17 cellular contexts compared by ENCODE assay signal in the genomic region with DNA sequence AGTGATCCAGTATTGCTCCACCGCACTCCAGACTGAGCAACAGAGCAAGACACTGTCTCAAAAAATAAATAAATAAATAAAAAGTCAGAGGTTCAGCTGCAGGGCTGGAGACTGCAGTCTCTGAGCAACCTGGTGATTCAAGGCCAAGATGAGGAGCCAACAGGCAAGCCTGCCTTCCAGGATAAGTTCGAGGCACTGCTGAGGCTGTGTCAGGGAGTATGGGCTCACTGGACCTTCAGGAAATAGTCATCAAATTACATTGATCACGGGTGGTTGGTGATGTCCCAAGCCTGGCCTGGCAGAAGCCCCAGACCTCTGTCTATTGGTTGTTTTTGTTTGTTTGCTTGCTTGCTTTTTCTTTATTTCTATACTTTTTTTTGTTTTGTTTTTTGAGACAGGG. TPM values are rescaled to one million over a fixed set of nuclear protein-coding genes. Genes with fewer than 3 reads are reported as not detected.
DNase-seq lines count a peak whose midpoint lies in the region; ATAC-seq, FAIRE-seq and TF ChIP-seq lines count a peak whose summit lies in the region.
"Had no signal": no experiment of that assay in that cellular context is flagged by ENCODE, and none has a peak within 500 bp of the region (broad histone marks: within the 10 kb centered on the region; RNA-seq: fewer than 3 reads in every experiment).

No MANE protein-coding gene starts in this region.

- H3K4me3 ChIP-seq in BLaER1 (no peak overlapping the region), DOHH2 (ENCODE audit: low read length) (no peak overlapping the region), GM12878 (no peak overlapping the region), testis (no peak overlapping the region)

- H3K27ac ChIP-seq in BLaER1 (peak overlapping the region; percentile 94), DOHH2 (ENCODE audit: low read depth, low read length) (peak overlapping the region; percentile 91), GM12878 (ENCODE audit: control insufficient read depth, insufficient read depth) (peak overlapping the region; percentile 79), testis (no peak overlapping the region)

- H3K9me3 ChIP-seq in BLaER1: no peaks in the 10 kb centered on the region
- no peaks in the 10 kb centered on the region for H3K9me3 ChIP-seq in DOHH2 (ENCODE audit: control insufficient read depth, insufficient read depth, low read length)
- no peaks in the 10 kb centered on the region for H3K9me3 ChIP-seq in GM12878 (replicated peaks; ENCODE audit: control insufficient read depth, insufficient read depth, low read length)
- H3K9me3 ChIP-seq in testis: no peaks in the 10 kb centered on the region

- RAD21 ChIA-PET in GM12878 (lab: Charles Lee; ENCODE audit: unreplicated experiment): interaction anchor here (0.8 to 2.8 kb wide), 2 partner anchors 23 to 29 kb away, joined by 3 to 14 read pairs; no protein-coding TSS in a partner anchor

- H3K4me3 Mint-ChIP-seq in naive B cell: no peak overlapping the region

- H3K4me2 ChIP-seq in BLaER1: peak overlapping the region; percentile 88
- peak overlapping the region; percentile 95 for H3K4me2 ChIP-seq in DOHH2 (ENCODE audit: low read length)
- H3K4me2 ChIP-seq in GM12878 (ENCODE audit: control insufficient read depth, insufficient read depth): no peak overlapping the region

- H3K9me3 Mint-ChIP-seq in naive B cell: no peaks in the 10 kb centered on the region

- peaks cover 60% of the 10 kb centered on the region for H3K79me2 ChIP-seq in DOHH2 (ENCODE audit: control insufficient read depth, low read length)
- H3K79me2 ChIP-seq in GM12878 (ENCODE audit: control insufficient read depth, insufficient read depth, low read length): peaks cover 42% of the 10 kb centered on the region

- no peaks in the 10 kb centered on the region for H3K9me2 ChIP-seq in DOHH2 (replicated peaks; ENCODE audit: control insufficient read depth, low read length)

- H4K20me1 ChIP-seq in BLaER1 (no peaks in the 10 kb centered on the region), DOHH2 (ENCODE audit: control insufficient read depth, insufficient read depth, low read depth, low read length) (no peaks in the 10 kb centered on the region), GM12878 (ENCODE audit: control insufficient read depth, insufficient read depth) (no peaks in the 10 kb centered on the region)

- CTCF ChIA-PET in GM12878 (lab: Yijun Ruan, JAX): interaction anchor here (1.2 to 2.8 kb wide), 3 partner anchors 39 to 162 kb away, joined by 3 to 10 read pairs (median 4); no protein-coding TSS in a partner anchor

- no peaks in the 10 kb centered on the region for H3K27me3 Mint-ChIP-seq in naive B cell

- intact Hi-C loops in GM12878 (cut with micrococcal nuclease; ENCODE audit: unreplicated experiment): no loop called here
- intact Hi-C loops in testis (cut with DNase I; ENCODE audit: low total_unique reads): no loop called here

- no peak for ATAC-seq in GM12878
- no peak for ATAC-seq in naive B cell (ENCODE audit: low read depth in 2 of 2)
- no peak for ATAC-seq in GM19467 (IDR thresholded peaks at IDR 0.05; ENCODE audit: unreplicated experiment)
- ATAC-seq: HCT116, left ventricle myocardium superior had no signal

- H3K9ac ChIP-seq in BLaER1: 0 out of 2 replicates have a peak overlapping the region, but pooled peaks have one; percentile 75
- H3K9ac ChIP-seq in GM12878 (ENCODE audit: control insufficient read depth, insufficient read depth, low read length): no peak overlapping the region

- H3K27me3 ChIP-seq in BLaER1: no peaks in the 10 kb centered on the region
- H3K27me3 ChIP-seq in DOHH2 (ENCODE audit: control insufficient read depth, low read length): no peaks in the 10 kb centered on the region
- H3K27me3 ChIP-seq in GM12878 (replicated peaks in 1 of 2; ENCODE audit: control insufficient read depth in 2 of 2, insufficient read depth in 2 of 2, low read length in 1 of 2): no peaks in the 10 kb centered on the region
- H3K27me3 ChIP-seq in testis: no peaks in the 10 kb centered on the region

- H3K4me1 ChIP-seq in BLaER1: peaks cover 97% of the 10 kb centered on the region
- peaks cover 85% of the 10 kb centered on the region for H3K4me1 ChIP-seq in DOHH2 (ENCODE audit: control insufficient read depth, low read length)
- H3K4me1 ChIP-seq in GM12878 (ENCODE audit: control insufficient read depth, insufficient read depth, low read length): peaks cover 60% of the 10 kb centered on the region
- H3K4me1 ChIP-seq in testis: peaks cover 19% of the 10 kb centered on the region

- TF ChIP-seq CTCF in DOHH2 (IDR thresholded peaks at IDR 0.05; ENCODE audit: low read depth, low read length, poor library complexity, severe bottlenecking) (no peak), GM12878 (IDR thresholded peaks at IDR 0.05 in 2 of 3, conservative IDR thresholded peaks at IDR 0.05 in 1 of 3; ENCODE audit: control insufficient read depth in 2 of 3, extremely low read depth in 1 of 3, insufficient read depth in 1 of 3, low read depth in 3 of 3, low read length in 3 of 3) (no peak), testis (IDR thresholded peaks at IDR 0.05) (no peak)

- WGBS in GM12878 (ENCODE audit: insufficient coverage, insufficient replicate concordance, low lambda C conversion rate, missing lambda C conversion rate): 78% methylated on average over 3 of the region's 3 CpGs
- 62 to 66% methylated on average over 3 of the region's 3 CpGs for WGBS in testis, 2 donors

- in situ Hi-C loops in GM12878 (cut with MboI): no loop called here

- peak overlapping the region in 5 of 6 donors; percentile 80 to 100 (median 89) for H3K27ac Mint-ChIP-seq in naive B cell

- TF ChIP-seq RAD21 in GM12878 (IDR thresholded peaks at IDR 0.05; ENCODE audit: insufficient read depth, low read depth, low read length): no peak

- 0 out of 2 replicates have a peak, but pooled peaks cover 3% of the 10 kb centered on the region for H3K36me3 ChIP-seq in BLaER1
- H3K36me3 ChIP-seq in DOHH2 (ENCODE audit: control insufficient read depth, low read length): peaks cover 5% of the 10 kb centered on the region
- H3K36me3 ChIP-seq in GM12878 (ENCODE audit: control insufficient read depth in 2 of 2, insufficient read depth in 2 of 2, low read length in 1 of 2): peaks cover 1 to 4% of the 10 kb centered on the region in 2 experiments
- H3K36me3 ChIP-seq in testis (ENCODE audit: low read depth, missing control alignments): no peaks in the 10 kb centered on the region

- H3F3A ChIP-seq in DOHH2 (ENCODE audit: control insufficient read depth, insufficient read depth): peaks cover 15% of the 10 kb centered on the region

- BruUV-seq in GM12878 (replicated peaks; lab: Mats Ljungman, UMichigan): no TSS peak

- POLR2A ChIA-PET in GM12878 (lab: Charles Lee): interaction anchor here (0.8 to 1.3 kb wide), 2 partner anchors 14 to 486 kb away, joined by 3 read pairs; a partner anchor contains a TSS

- no peaks in the 10 kb centered on the region for H3K36me3 Mint-ChIP-seq in naive B cell

- TF ChIP-seq POLR2A in GM12878 (IDR thresholded peaks at IDR 0.05; ENCODE audit: low read depth, low read length) (no peak), testis (IDR thresholded peaks at IDR 0.05) (no peak), GM12891 (IDR thresholded peaks at IDR 0.05; ENCODE audit: low read depth, low read length) (no peak)

- H3K4me1 Mint-ChIP-seq in naive B cell: peaks cover 64 to 90% (median 84%) of the 10 kb centered on the region in 3 donors

- SMC1A ChIA-PET in GM12878 (lab: Charles Lee; ENCODE audit: uncharacterized antibody, unreplicated experiment): interaction anchor here (2.1 to 3.4 kb wide), 3 partner anchors 9 to 57 kb away, joined by 9 to 22 read pairs (median 15); no protein-coding TSS in a partner anchor

- no peak overlapping the region for H2AFZ ChIP-seq in GM12878 (ENCODE audit: control insufficient read depth, low read depth, low read length)

- TF ChIP-seq EP300 in GM12878 (IDR thresholded peaks at IDR 0.05; ENCODE audit: borderline replicate concordance in 1 of 2, control insufficient read depth in 1 of 2, low read depth in 2 of 2, low read length in 2 of 2): no peak

- no peak for FAIRE-seq in GM12878 (lab: Jason Lieb, UNC)
- no peak for FAIRE-seq in GM12891 (lab: Jason Lieb, UNC)

- DNase-seq in GM12878 (ENCODE audit: low read depth, low spot score) (no peak), naive B cell (no peak), testis (no peak), GM12891 (ENCODE audit: insufficient read length, low spot score) (no peak), NCI-H187 (lab: John Stamatoyannopoulos, UW) (no peak)
- DNase-seq: Calu3; effector CD8-positive, alpha-beta T cell; glutamatergic neuron; left ventricle myocardium superior; NCI-H1930; stimulated activated CD4-positive, alpha-beta T cell treated with anti-CD3 and anti-CD28 coated beads, Interleukin-2, amount 100 ng/mL, for 24 hours; stimulated activated naive CD4-positive, alpha-beta T cell treated with Interleukin-2 at 50 U/mL for 16 hours; T-helper 1 cell had no signal

RNA-seq across cellular contexts. Expression of a gene that starts 41.5 kb away (rescaled TPM):
- 49.5 and 49.8 TPM in 2 replicates for total RNA-seq in GM12878 (2013; cell fraction: nucleolus; rRNA removed)
- total RNA-seq in GM12878 (2014; rRNA removed) (272 and 292 TPM in 2 replicates), GM12878 (2014; rRNA removed; fragmentation: Illumina TruSeq; extraction: Trizol) (164 and 165 TPM in 2 replicates), GM12878 (2021) (271 and 294 TPM in 2 replicates), testis (10 to 100 TPM; 13.1 to 17.7 TPM)
- polyA plus RNA-seq in GM12878 (2011; ENCODE audit: low read depth): 58.3 TPM
- polyA plus RNA-seq in GM12878 (2011; rRNA removed) (130 and 247 TPM in 2 replicates), GM12878 (2014; fragmentation: Illumina TruSeq; extraction: Trizol) (143 and 238 TPM in 2 replicates), GM12878 (2014; fragmentation: Nextera tagmentation; extraction: Ambion mirVana) (10 to 100 TPM in 1 of 2 experiments, 1 to 10 TPM in 1; 2.3 to 15.4 TPM), GM12878 (2014; rRNA removed) (225 and 254 TPM in 2 replicates), GM12878 (2016; fragmentation: Nextera tagmentation; extraction: Ambion mirVana) (100 to 1,000 TPM; 318 to 358 TPM), naive B cell (ENCODE audit: low read depth in 6 of 6) (100 to 1,000 TPM in 1 of 6 donors, 10 to 100 TPM in 5; 59.0 to 105 (median 64.5) TPM), testis (ENCODE audit: insufficient read depth, low read depth, low replicate concordance) (23.5 TPM)
- polyA plus RNA-seq in GM12878 (2011; cell fraction: cytosol; rRNA removed): 206 and 263 TPM in 2 replicates
- polyA plus RNA-seq in GM12878 (2011; cell fraction: nucleus; rRNA removed): 176 and 184 TPM in 2 replicates
- 143 and 156 TPM in 2 replicates for polyA plus RNA-seq in GM12878 (2012)
- 164 and 240 TPM in 2 replicates for polyA minus RNA-seq in GM12878 (2011; rRNA and poly(A)+ RNA removed)
- polyA minus RNA-seq in GM12878 (2011; cell fraction: cytosol; rRNA and poly(A)+ RNA removed): 90.0 and 92.1 TPM in 2 replicates
- 22.4 and 26.4 TPM in 2 replicates for polyA minus RNA-seq in GM12878 (2011; cell fraction: nucleus; rRNA and poly(A)+ RNA removed)
- polyA plus RNA-seq in GM12891 (2012; ENCODE audit: low read depth, missing spikeins): 111 TPM

RNA-seq across cellular contexts. Expression of a gene that starts 59.7 kb away (rescaled TPM):
- total RNA-seq in GM12878 (2013; cell fraction: nucleolus; rRNA removed): 34.7 and 37.4 TPM in 2 replicates
- 17.3 and 23.0 TPM in 2 replicates for total RNA-seq in GM12878 (2014; rRNA removed)
- total RNA-seq in GM12878 (2014; rRNA removed; fragmentation: Illumina TruSeq; extraction: Trizol): 11.3 and 13.7 TPM in 2 replicates
- 31.5 and 43.5 TPM in 2 replicates for total RNA-seq in GM12878 (2021)
- 3.8 TPM for polyA plus RNA-seq in GM12878 (2011; ENCODE audit: low read depth)
- polyA plus RNA-seq in GM12878 (2011; rRNA removed): 4.0 and 6.6 TPM in 2 replicates
- 9.5 and 10.0 TPM in 2 replicates for polyA plus RNA-seq in GM12878 (2011; cell fraction: cytosol; rRNA removed)
- 11.6 and 18.2 TPM in 2 replicates for polyA plus RNA-seq in GM12878 (2011; cell fraction: nucleus; rRNA removed)
- 7.9 and 10.4 TPM in 2 replicates for polyA plus RNA-seq in GM12878 (2012)
- 3.6 and 13.1 TPM in 2 replicates for polyA plus RNA-seq in GM12878 (2014; fragmentation: Illumina TruSeq; extraction: Trizol)
- 1 to 10 TPM; 1.4 to 4.5 TPM for polyA plus RNA-seq in GM12878 (2014; fragmentation: Nextera tagmentation; extraction: Ambion mirVana)
- polyA plus RNA-seq in GM12878 (2014; rRNA removed): 13.5 and 16.7 TPM in 2 replicates
- 1 to 10 TPM; 4.1 to 5.1 TPM for polyA plus RNA-seq in GM12878 (2016; fragmentation: Nextera tagmentation; extraction: Ambion mirVana)
- polyA minus RNA-seq in GM12878 (2011; rRNA and poly(A)+ RNA removed): 11.6 and 19.6 TPM in 2 replicates
- 14.3 and 15.8 TPM in 2 replicates for polyA minus RNA-seq in GM12878 (2011; cell fraction: cytosol; rRNA and poly(A)+ RNA removed)
- polyA minus RNA-seq in GM12878 (2011; cell fraction: nucleus; rRNA and poly(A)+ RNA removed): 5.4 and 10.0 TPM in 2 replicates
- polyA plus RNA-seq in naive B cell (ENCODE audit: low read depth in 6 of 6): 1 to 10 TPM in 5 of 6 donors, under 1 TPM in 1; 0.64 to 2.4 (median 2.0) TPM
- 1 to 10 TPM; 7.8 to 9.4 TPM for total RNA-seq in testis
- polyA plus RNA-seq in testis (ENCODE audit: insufficient read depth, low read depth, low replicate concordance): 5.7 TPM
- polyA plus RNA-seq in GM12891 (2012; ENCODE audit: low read depth, missing spikeins): 5.9 TPM

Comparison
In these comparisons a context has a peak if more than half of its experiments do, and no peak if none do; other contexts are left out.
1. H3K27ac ChIP-seq: peak in BLaER1 (single experiment), DOHH2 (single experiment) and GM12878 (single experiment); none in testis (0 of 2).